In genomic region chr2:215866594-215866993, GRCh38 we compare ENCODE assay signal across 24 cellular contexts.
"Had no signal": no experiment of that assay in that cellular context is flagged by ENCODE, and none has a peak within 500 bp of the region (broad histone marks: within the 10 kb centered on the region; RNA-seq: fewer than 3 reads in every experiment).

No MANE protein-coding gene starts in this region.

- H3K27ac Mint-ChIP-seq: activated CD4-positive, alpha-beta memory T cell treated with anti-CD3 and anti-CD28 coated beads, Interleukin-2, amount 10 ng/mL, durations not matched to agents 7 days and 5 days; activated CD4-positive, alpha-beta T cell treated with anti-CD3 and anti-CD28 coated beads for 36 hours; activated naive CD4-positive, alpha-beta T cell treated with anti-CD3 and anti-CD28 coated beads, Interleukin-2, amount 10 ng/mL, durations not matched to agents 7 days and 5 days; activated naive CD8-positive, alpha-beta T cell treated with anti-CD3 and anti-CD28 coated beads for 36 hours; activated T-cell treated with anti-CD3 and anti-CD28 coated beads, Interleukin-2, amount 50 U/mL, for 72 hours; activated T-helper 2 cell treated with anti-CD3 and anti-CD28 coated beads, Interferon-gamma antibody, Interleukin-2, Interleukin-4, amounts not matched to agents 10 μg/mL and 5 μg/mL and 100 μg/mL, durations not matched to agents 14 hours and 24 hours and 36 hours had no signal

- H3K27me3 ChIP-seq: brain microvascular endothelial cell, cardiac muscle cell had no signal

- H3K4me3 Mint-ChIP-seq: activated CD4-positive, alpha-beta memory T cell treated with anti-CD3 and anti-CD28 coated beads, Interleukin-2, amount 10 ng/mL, durations not matched to agents 7 days and 5 days; activated CD4-positive, alpha-beta T cell treated with anti-CD3 and anti-CD28 coated beads for 36 hours; activated naive CD4-positive, alpha-beta T cell treated with anti-CD3 and anti-CD28 coated beads, Interleukin-2, amount 10 ng/mL, durations not matched to agents 7 days and 5 days; activated naive CD8-positive, alpha-beta T cell treated with anti-CD3 and anti-CD28 coated beads for 36 hours; activated T-cell treated with anti-CD3 and anti-CD28 coated beads, Interleukin-2, amount 50 U/mL, for 72 hours had no signal

- H3K27ac ChIP-seq: brain microvascular endothelial cell, cardiac muscle cell, SK-N-MC, VCaP had no signal

- H3K4me3 ChIP-seq: cardiac muscle cell, K562, SK-N-MC had no signal

- ATAC-seq: activated CD4-positive, alpha-beta T cell treated with anti-CD3 and anti-CD28 coated beads for 36 hours; activated T-cell treated with anti-CD3 and anti-CD28 coated beads, Interleukin-2, amount 50 U/mL, for 72 hours; K562; Panc1; Right ventricle myocardium inferior had no signal

- H3K36me3 ChIP-seq: brain microvascular endothelial cell, cardiac muscle cell had no signal

- DNase-seq: activated CD4-positive, alpha-beta memory T cell treated with anti-CD3 and anti-CD28 coated beads, Interleukin-2, amount 10 ng/mL, durations not matched to agents 7 days and 5 days; activated CD4-positive, alpha-beta T cell treated with anti-CD3 and anti-CD28 coated beads for 36 hours; activated CD4-positive, alpha-beta T cell treated with anti-CD3 and anti-CD28 coated beads, Interleukin-2, amount 50 U/mL, for 1 hour; activated CD8-positive, alpha-beta memory T cell treated with anti-CD3 and anti-CD28 coated beads, Interleukin-2, amount 50 U/mL, for 4 hours; activated gamma-delta T cell treated with Interleukin-2 at 50 U/mL for 16 hours; activated naive CD4-positive, alpha-beta T cell treated with anti-CD3 and anti-CD28 coated beads, Interleukin-2, amount 10 ng/mL, durations not matched to agents 7 days and 5 days; activated naive CD8-positive, alpha-beta T cell treated with anti-CD3 and anti-CD28 coated beads for 36 hours; activated T-cell treated with anti-CD3 and anti-CD28 coated beads, Interleukin-2, amount 50 U/mL, for 72 hours; brain microvascular endothelial cell; Kasumi-1; NCI-H1048; NCI-H1417; NCI-H1930; NCI-H446; NCI-H526; NCI-H774; T-helper 1 cell had no signal

- H3K9me3 Mint-ChIP-seq: activated CD4-positive, alpha-beta memory T cell treated with anti-CD3 and anti-CD28 coated beads, Interleukin-2, amount 10 ng/mL, durations not matched to agents 7 days and 5 days; activated naive CD4-positive, alpha-beta T cell treated with anti-CD3 and anti-CD28 coated beads, Interleukin-2, amount 10 ng/mL, durations not matched to agents 7 days and 5 days; activated naive CD8-positive, alpha-beta T cell treated with anti-CD3 and anti-CD28 coated beads for 36 hours; activated T-cell treated with anti-CD3 and anti-CD28 coated beads, Interleukin-2, amount 50 U/mL, for 72 hours; activated T-helper 2 cell treated with anti-CD3 and anti-CD28 coated beads, Interferon-gamma antibody, Interleukin-2, Interleukin-4, amounts not matched to agents 10 μg/mL and 5 μg/mL and 100 μg/mL, durations not matched to agents 14 hours and 24 hours and 36 hours had no signal

- H3K27me3 Mint-ChIP-seq: activated naive CD8-positive, alpha-beta T cell treated with anti-CD3 and anti-CD28 coated beads for 36 hours had no signal

- H3K36me3 Mint-ChIP-seq: activated naive CD4-positive, alpha-beta T cell treated with anti-CD3 and anti-CD28 coated beads, Interleukin-2, amount 10 ng/mL, durations not matched to agents 7 days and 5 days; activated naive CD8-positive, alpha-beta T cell treated with anti-CD3 and anti-CD28 coated beads for 36 hours had no signal

- H3K4me1 Mint-ChIP-seq: activated CD4-positive, alpha-beta memory T cell treated with anti-CD3 and anti-CD28 coated beads, Interleukin-2, amount 10 ng/mL, durations not matched to agents 7 days and 5 days; activated CD4-positive, alpha-beta T cell treated with anti-CD3 and anti-CD28 coated beads for 36 hours; activated naive CD4-positive, alpha-beta T cell treated with anti-CD3 and anti-CD28 coated beads, Interleukin-2, amount 10 ng/mL, durations not matched to agents 7 days and 5 days; activated naive CD8-positive, alpha-beta T cell treated with anti-CD3 and anti-CD28 coated beads for 36 hours had no signal
